In genomic region chr18:8654482-8655451, GRCh38 we compare ENCODE assay signal across 2 cellular contexts.
TF ChIP-seq lines count a peak whose summit lies in the region.

No MANE protein-coding gene starts in this region.

TF ChIP-seq in GM12878, 131 proteins besides CTCF, POLR2A, EP300 and RAD21:
- TF ChIP-seq SMC3 (IDR thresholded peaks at IDR 0.05; ENCODE audit: borderline replicate concordance, low read length) (peak; percentile 63; the same call in 1 of the 2 replicates), RBBP5 (conservative IDR thresholded peaks at IDR 0.05) (no peak), HDAC2 (IDR thresholded peaks at IDR 0.05) (no peak), ZBTB11 (CRISPR knock-in tag; IDR thresholded peaks at IDR 0.05) (no peak)

TF ChIP-seq in HepG2, 621 proteins besides CTCF, POLR2A, EP300 and RAD21:
- TF ChIP-seq KMT2B (CRISPR knock-in tag; IDR thresholded peaks at IDR 0.05) = no peak
- no peak for TF ChIP-seq ISX (CRISPR knock-in tag; conservative IDR thresholded peaks at IDR 0.05)
- no peak for TF ChIP-seq ZBTB26 (CRISPR knock-in tag; IDR thresholded peaks at IDR 0.05; ENCODE audit: borderline replicate concordance)
- TF ChIP-seq SMC3 (IDR thresholded peaks at IDR 0.05; ENCODE audit: low read length) = peak; percentile 51
- TF ChIP-seq PHF5A (CRISPR knock-in tag; IDR thresholded peaks at IDR 0.05; ENCODE audit: low read depth, unreplicated experiment) = no peak
- no peak for TF ChIP-seq PAX8 (CRISPR knock-in tag; IDR thresholded peaks at IDR 0.05; ENCODE audit: borderline replicate concordance)
- TF ChIP-seq STAG1 (CRISPR knock-in tag; IDR thresholded peaks at IDR 0.05) = peak; percentile 81
- peak; percentile 55; the same call in 1 of the 2 replicates for TF ChIP-seq ARID3A (IDR thresholded peaks at IDR 0.05; ENCODE audit: low read depth, low read length)
- no peak for TF ChIP-seq RFX3 (CRISPR knock-in tag; IDR thresholded peaks at IDR 0.05)
TF ChIP-seq in HepG2: peak in this region for 3.
